Comparison of ENCODE assay signal across 10 cellular contexts in the genomic region with DNA sequence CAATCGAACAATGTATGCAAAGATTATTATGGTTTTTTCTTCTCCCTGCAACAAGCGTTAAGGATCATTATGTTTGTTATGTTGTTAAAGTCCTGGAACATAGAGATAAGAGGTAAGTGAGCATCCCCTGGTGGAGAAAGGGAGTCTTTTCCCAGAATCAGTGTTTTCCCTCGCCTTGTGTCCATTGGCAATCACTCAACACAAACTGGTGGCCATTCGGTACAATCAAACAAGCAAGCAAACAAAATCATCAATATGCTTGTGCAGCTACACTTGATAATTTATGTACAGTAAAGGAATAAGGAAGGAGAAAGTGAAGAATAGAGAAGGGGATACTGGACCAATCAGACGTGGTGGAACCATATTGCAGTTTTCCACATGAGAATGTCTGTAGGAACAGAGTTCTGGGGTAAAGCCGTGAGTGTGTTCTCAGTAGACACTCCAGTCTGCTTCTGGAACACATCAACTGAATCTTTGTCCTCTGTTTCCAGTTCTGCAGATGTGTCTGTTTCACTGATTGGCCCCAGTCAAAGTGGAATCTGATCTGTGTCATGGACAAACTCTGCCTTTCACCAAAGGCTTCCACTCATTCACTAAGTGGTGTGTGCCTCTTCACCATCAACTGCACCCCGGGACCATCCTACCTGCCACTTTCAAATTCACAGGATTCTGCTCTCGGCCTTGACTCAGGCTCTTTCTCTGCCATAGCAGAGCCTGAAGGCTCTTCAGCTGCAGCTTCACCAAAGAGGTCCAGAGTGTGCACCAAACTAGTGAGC.
DNase-seq lines count a peak whose midpoint lies in the region; ATAC-seq and TF ChIP-seq lines count a peak whose summit lies in the region.
"Had no signal": no experiment of that assay in that cellular context is flagged by ENCODE, and none has a peak within 500 bp of the region (broad histone marks: within the 10 kb centered on the region; RNA-seq: fewer than 3 reads in every experiment).

No MANE protein-coding gene starts in this region.

- peaks cover 0 to 4% (median 0%) of the 10 kb centered on the region in 9 donors for H3K9me3 Mint-ChIP-seq in naive thymus-derived CD8-positive, alpha-beta T cell

- TF ChIP-seq CTCF in HEK293 (tag by site-specific recombination; IDR thresholded peaks at IDR 0.05): peak; percentile 54; the same call in 1 of the 2 replicates
- peak; percentile 78 for TF ChIP-seq CTCF in PC-9 (conservative IDR thresholded peaks at IDR 0.05)
- TF ChIP-seq CTCF in testis (IDR thresholded peaks at IDR 0.05): peak; percentile 49 to 75 (median 57)

- H3K79me2 ChIP-seq in PC-9 (ENCODE audit: low read depth): peaks cover 17% of the 10 kb centered on the region

- CTCF ChIA-PET in HEK293 (lab: Yijun Ruan, JAX) (interaction anchor here (0.6 to 1.3 kb wide), 4 partner anchors 9 to 459 kb away, joined by 3 read pairs; a partner anchor contains a TSS), PC-9 (lab: Charles Lee) (interaction anchor here (1.1 kb wide), 1 partner anchor 189 kb away, joined by 7 read pairs; a partner anchor contains a TSS)

- no peak overlapping the region for H3K4me3 ChIP-seq in HEK293 (ENCODE audit: low read depth, low read length)
- H3K4me3 ChIP-seq in PC-9: no peak overlapping the region
- H3K4me3 ChIP-seq in testis: no peak overlapping the region
- H3K4me3 ChIP-seq: SJSA1, skin epidermis had no signal

- H3K27ac ChIP-seq in HEK293 (ENCODE audit: extremely low read depth, low read depth, low read length): no peak overlapping the region
- no peak overlapping the region for H3K27ac ChIP-seq in PC-9
- no peak overlapping the region for H3K27ac ChIP-seq in testis
- H3K27ac ChIP-seq: SJSA1, skin epidermis had no signal

- no peaks in the 10 kb centered on the region for H3K9me3 ChIP-seq in HEK293 (ENCODE audit: control insufficient read depth, insufficient read depth, low read depth, low read length)
- H3K9me3 ChIP-seq in PC-9 (ENCODE audit: insufficient read depth, low read depth): no peaks in the 10 kb centered on the region
- no peaks in the 10 kb centered on the region for H3K9me3 ChIP-seq in testis
- H3K9me3 ChIP-seq: SJSA1 had no signal

- no peaks in the 10 kb centered on the region for H3F3A ChIP-seq in PC-9 (ENCODE audit: insufficient read depth, low read depth)

- H3K36me3 ChIP-seq in HEK293 (ENCODE audit: control insufficient read depth in 2 of 2, insufficient read depth in 1 of 2, low read length in 2 of 2): peaks cover 0 to 5% of the 10 kb centered on the region in 2 experiments; a peak in 1 of 3 replicates
- H3K36me3 ChIP-seq in PC-9 (ENCODE audit: low read depth): no peaks in the 10 kb centered on the region
- no peaks in the 10 kb centered on the region for H3K36me3 ChIP-seq in testis (ENCODE audit: low read depth, missing control alignments)
- H3K36me3 ChIP-seq: SJSA1 had no signal

- no TSS peak for BruUV-seq in PC-9 (replicated peaks; lab: Mats Ljungman, UMichigan)

- intact Hi-C loops in PC-9 (cut with micrococcal nuclease; ENCODE audit: unreplicated experiment) (loop anchor here (1.0 to 10.0 kb wide), 4 partner anchors 225 to 712 kb away; a partner anchor contains a TSS), testis (cut with DNase I; ENCODE audit: low total_unique reads) (no loop called here)

- peak overlapping the region in 5 of 10 donors; percentile 2 to 90 (median 28) for H3K27ac Mint-ChIP-seq in naive thymus-derived CD8-positive, alpha-beta T cell

- H2AFZ ChIP-seq in PC-9: no peak overlapping the region

- 47% methylated on average over 8 of the region's 8 CpGs for WGBS in testis, 2 donors

- no peaks in the 10 kb centered on the region for H3K9me2 ChIP-seq in PC-9 (ENCODE audit: insufficient read depth)

- H3K4me2 ChIP-seq in PC-9: no peak overlapping the region

- DNase-seq in CMK (ENCODE audit: low read depth) (peak; percentile 26), PC-9 (no peak), fibroblast of peridontal ligament (ENCODE audit: extremely low read depth) (peak; percentile 62), testis (no peak), NCI-H1048 (lab: John Stamatoyannopoulos, UW) (no peak)
- no peak for DNase-seq in naive thymus-derived CD8-positive, alpha-beta T cell

- POLR2A ChIA-PET in HEK293 (lab: Yijun Ruan, JAX): no interaction called here
- POLR2A ChIA-PET in PC-9 (lab: Charles Lee; ENCODE audit: unreplicated experiment): interaction anchor here (0.7 kb wide), 1 partner anchor 159 kb away, joined by 3 read pairs; no protein-coding TSS in a partner anchor
- POLR2A ChIA-PET in naive thymus-derived CD8-positive, alpha-beta T cell (lab: Charles Lee): interaction anchor here (0.6 to 2.7 kb wide), 5 partner anchors 16 to 853 kb away, joined by 3 to 15 read pairs (median 4); a partner anchor contains a TSS

- no peaks in the 10 kb centered on the region; the same call in 1 of the 2 replicates for H3K4me1 ChIP-seq in HEK293 (ENCODE audit: control insufficient read depth, insufficient read depth, low read length)
- H3K4me1 ChIP-seq in PC-9 (replicated peaks; ENCODE audit: insufficient read depth): peaks cover 10% of the 10 kb centered on the region
- H3K4me1 ChIP-seq in testis: no peaks in the 10 kb centered on the region

- peaks cover 14 to 25% (median 19%) of the 10 kb centered on the region in 4 donors for H3K4me1 Mint-ChIP-seq in naive thymus-derived CD8-positive, alpha-beta T cell

- H4K20me1 ChIP-seq in PC-9 (ENCODE audit: insufficient read depth): 0 out of 2 replicates have a peak, but pooled peaks cover 9% of the 10 kb centered on the region

- H3K27me3 ChIP-seq in PC-9 (ENCODE audit: insufficient read depth, low read depth): no peaks in the 10 kb centered on the region
- H3K27me3 ChIP-seq in testis: no peaks in the 10 kb centered on the region

- no peaks in the 10 kb centered on the region for H3K27me3 Mint-ChIP-seq in naive thymus-derived CD8-positive, alpha-beta T cell

- TF ChIP-seq POLR2A in testis (IDR thresholded peaks at IDR 0.05): no peak

- H3K36me3 Mint-ChIP-seq in naive thymus-derived CD8-positive, alpha-beta T cell: peaks cover 0 to 4% (median 0%) of the 10 kb centered on the region in 3 donors

- ATAC-seq in naive thymus-derived CD8-positive, alpha-beta T cell: no peak
- ATAC-seq in esophagus mucosa: no peak

- peak overlapping the region in 1 of 10 donors; percentile 32 for H3K4me3 Mint-ChIP-seq in naive thymus-derived CD8-positive, alpha-beta T cell

TF ChIP-seq in HEK293, 187 proteins besides CTCF, POLR2A, EP300 and RAD21:
- TF ChIP-seq, protein P1, sequence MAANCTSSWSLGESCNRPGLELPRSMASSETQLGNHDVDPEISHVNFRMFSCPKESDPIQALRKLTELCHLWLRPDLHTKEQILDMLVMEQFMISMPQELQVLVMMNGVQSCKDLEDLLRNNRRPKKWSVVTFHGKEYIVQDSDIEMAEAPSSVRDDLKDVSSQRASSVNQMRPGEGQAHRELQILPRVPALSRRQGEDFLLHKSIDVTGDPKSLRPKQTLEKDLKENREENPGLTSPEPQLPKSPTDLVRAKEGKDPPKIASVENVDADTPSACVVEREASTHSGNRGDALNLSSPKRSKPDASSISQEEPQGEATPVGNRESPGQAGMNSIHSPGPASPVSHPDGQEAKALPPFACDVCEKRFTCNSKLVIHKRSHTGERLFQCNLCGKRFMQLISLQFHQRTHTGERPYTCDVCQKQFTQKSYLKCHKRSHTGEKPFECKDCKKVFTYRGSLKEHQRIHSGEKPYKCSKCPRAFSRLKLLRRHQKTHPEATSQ (tag by site-specific recombination; IDR thresholded peaks at IDR 0.05): no peak
- TF ChIP-seq GLIS1 (tag by site-specific recombination; IDR thresholded peaks at IDR 0.05): no peak
- peak; percentile 29; the same call in 1 of the 2 replicates for TF ChIP-seq ZBTB20 (tag by site-specific recombination; IDR thresholded peaks at IDR 0.05)
- no peak for TF ChIP-seq ZNF677 (tag by site-specific recombination; IDR thresholded peaks at IDR 0.05)
- TF ChIP-seq, protein P2, sequence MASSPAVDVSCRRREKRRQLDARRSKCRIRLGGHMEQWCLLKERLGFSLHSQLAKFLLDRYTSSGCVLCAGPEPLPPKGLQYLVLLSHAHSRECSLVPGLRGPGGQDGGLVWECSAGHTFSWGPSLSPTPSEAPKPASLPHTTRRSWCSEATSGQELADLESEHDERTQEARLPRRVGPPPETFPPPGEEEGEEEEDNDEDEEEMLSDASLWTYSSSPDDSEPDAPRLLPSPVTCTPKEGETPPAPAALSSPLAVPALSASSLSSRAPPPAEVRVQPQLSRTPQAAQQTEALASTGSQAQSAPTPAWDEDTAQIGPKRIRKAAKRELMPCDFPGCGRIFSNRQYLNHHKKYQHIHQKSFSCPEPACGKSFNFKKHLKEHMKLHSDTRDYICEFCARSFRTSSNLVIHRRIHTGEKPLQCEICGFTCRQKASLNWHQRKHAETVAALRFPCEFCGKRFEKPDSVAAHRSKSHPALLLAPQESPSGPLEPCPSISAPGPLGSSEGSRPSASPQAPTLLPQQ (tag by site-specific recombination; IDR thresholded peaks at IDR 0.05): no peak
- TF ChIP-seq ZNF654 (tag by site-specific recombination; IDR thresholded peaks at IDR 0.05; ENCODE audit: low read depth): peak; percentile 93

Comparison
In these comparisons a context has a peak if more than half of its experiments do, and no peak if none do; other contexts are left out.
1. DNase-seq: peak in CMK (single experiment) and fibroblast of peridontal ligament (single experiment); none in PC-9 (0 of 2), testis (single experiment), naive thymus-derived CD8-positive, alpha-beta T cell (0 of 10) and NCI-H1048 (single experiment).
2. Peak in every context shown above with its lines, with median percentiles within 50 percentile points of each other: CTCF ChIP-seq.